Comparison of ENCODE assay signal across 19 cellular contexts in the genomic region with DNA sequence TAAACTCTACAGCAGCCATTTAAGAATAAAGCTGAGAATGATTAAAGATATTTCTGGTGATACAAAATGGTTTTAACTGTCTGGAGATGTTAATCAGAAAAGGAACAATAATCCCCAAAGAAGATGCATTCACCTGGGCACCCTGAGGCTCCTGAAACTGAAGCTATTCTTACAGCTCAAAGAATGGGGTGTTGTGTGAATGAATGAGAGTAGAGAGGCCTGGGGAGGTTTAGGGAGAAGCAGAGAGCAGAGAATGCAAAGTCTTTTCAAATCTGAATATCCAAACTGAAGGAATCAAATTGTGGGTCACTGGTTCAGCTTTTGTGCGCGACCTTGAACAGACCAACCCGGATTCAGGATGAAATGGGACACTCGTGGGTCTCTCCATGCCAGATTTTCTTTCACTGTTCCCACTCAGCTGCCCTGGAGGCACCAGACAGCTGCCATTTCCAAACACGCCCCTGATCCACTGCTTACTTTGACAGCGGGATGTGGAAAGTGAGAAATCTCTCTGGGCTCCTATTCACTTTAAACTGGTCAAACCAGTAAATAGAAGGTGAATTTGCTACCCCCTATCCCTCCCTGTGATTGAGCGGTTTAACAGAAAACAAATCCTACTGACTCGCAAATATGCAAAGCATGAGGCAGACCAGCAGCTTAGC.
DNase-seq lines count a peak whose midpoint lies in the region; ATAC-seq, FAIRE-seq and TF ChIP-seq lines count a peak whose summit lies in the region.
"Had no signal": no experiment of that assay in that cellular context is flagged by ENCODE, and none has a peak within 500 bp of the region (broad histone marks: within the 10 kb centered on the region; RNA-seq: fewer than 3 reads in every experiment).

No MANE protein-coding gene starts in this region.

- no peak overlapping the region for H3K4me2 ChIP-seq in MM.1S (ENCODE audit: low read depth, low read length)

- no peak for TF ChIP-seq CTCF in MM.1S (IDR thresholded peaks at IDR 0.05; ENCODE audit: low read length)

- H3K27me3 ChIP-seq in MM.1S (replicated peaks; ENCODE audit: insufficient read depth, low read length) (no peaks in the 10 kb centered on the region), rectal smooth muscle tissue (ENCODE audit: control insufficient read depth, insufficient read depth, low read length) (no peaks in the 10 kb centered on the region)
- H3K27me3 ChIP-seq: foreskin keratinocyte had no signal

- no peak overlapping the region for H3K9ac ChIP-seq in MM.1S (ENCODE audit: low read length)
- H3K9ac ChIP-seq in rectal smooth muscle tissue (ENCODE audit: low read length), result no peak overlapping the region

- no peaks in the 10 kb centered on the region for H3K4me1 ChIP-seq in MM.1S (ENCODE audit: low read length)
- peaks cover 8% of the 10 kb centered on the region for H3K4me1 ChIP-seq in rectal smooth muscle tissue (ENCODE audit: control insufficient read depth, insufficient read depth, low read length)

- DNase-seq in MM.1S (peak; percentile 32), astrocyte of the hippocampus (ENCODE audit: low read depth, low spot score) (peak; percentile 16), islet precursor cell (peak; percentile 78), frontal cortex (ENCODE audit: low spot score in 2 of 2) (no peak)
- DNase-seq: activated CD4-positive, alpha-beta T cell treated with anti-CD3 and anti-CD28 coated beads, Interleukin-2, amount 50 U/mL, for 48 hours; activated naive CD8-positive, alpha-beta T cell treated with anti-CD3 and anti-CD28 coated beads for 36 hours; activated T-cell treated with anti-CD3 and anti-CD28 coated beads, Interleukin-2, amount 50 U/mL, for 48 hours; effector CD8-positive, alpha-beta T cell; midbrain; NCI-H2029; NCI-H774; posterior cingulate gyrus; stimulated activated CD4-positive, alpha-beta T cell treated with anti-CD3 and anti-CD28 coated beads, Interleukin-15, amount 100 ng/mL, for 24 hours had no signal

- H3K9me3 ChIP-seq in MM.1S (replicated peaks; ENCODE audit: insufficient read depth, low read length), result no peaks in the 10 kb centered on the region

- ATAC-seq in HG03432 (IDR thresholded peaks at IDR 0.05; ENCODE audit: unreplicated experiment) (no peak), HG02938 (IDR thresholded peaks at IDR 0.05; ENCODE audit: unreplicated experiment) (no peak)
- ATAC-seq: foreskin keratinocyte, Panc1 had no signal

- no peak overlapping the region for H2AFZ ChIP-seq in MM.1S (ENCODE audit: low read length)

- H4K20me1 ChIP-seq in MM.1S (ENCODE audit: insufficient read depth, low read length), result no peaks in the 10 kb centered on the region

- H3F3A ChIP-seq in MM.1S (ENCODE audit: insufficient read depth, low read length), result no peaks in the 10 kb centered on the region

- no peaks in the 10 kb centered on the region for H3K9me2 ChIP-seq in MM.1S (replicated peaks; ENCODE audit: insufficient read depth, low read length)

- H3K4me3 ChIP-seq in MM.1S (ENCODE audit: low read length), result no peak overlapping the region
- no peak overlapping the region for H3K4me3 ChIP-seq in rectal smooth muscle tissue (ENCODE audit: low read length)

- FAIRE-seq in frontal cortex (lab: Jason Lieb, UNC), result no peak
- FAIRE-seq: TTC549 had no signal

- no peak overlapping the region for H3K27ac ChIP-seq in MM.1S (ENCODE audit: low read length)
- peak overlapping the region; percentile 74 for H3K27ac ChIP-seq in rectal smooth muscle tissue (ENCODE audit: low read depth, low read length)
- H3K27ac ChIP-seq: foreskin keratinocyte had no signal

- H3K36me3 ChIP-seq in MM.1S (replicated peaks; ENCODE audit: insufficient read depth, low read length) (no peaks in the 10 kb centered on the region), rectal smooth muscle tissue (ENCODE audit: control insufficient read depth, insufficient read depth, low read length) (no peaks in the 10 kb centered on the region)

- no peaks in the 10 kb centered on the region for H3K79me2 ChIP-seq in MM.1S (ENCODE audit: low read length)

Comparison
In these comparisons a context has a peak if more than half of its experiments do, and no peak if none do; other contexts are left out.
1. DNase-seq: peak in MM.1S (single experiment), astrocyte of the hippocampus (single experiment) and islet precursor cell (single experiment); none in frontal cortex (0 of 2).